ENCODE assay signal across 8 cellular contexts in the genomic region with DNA sequence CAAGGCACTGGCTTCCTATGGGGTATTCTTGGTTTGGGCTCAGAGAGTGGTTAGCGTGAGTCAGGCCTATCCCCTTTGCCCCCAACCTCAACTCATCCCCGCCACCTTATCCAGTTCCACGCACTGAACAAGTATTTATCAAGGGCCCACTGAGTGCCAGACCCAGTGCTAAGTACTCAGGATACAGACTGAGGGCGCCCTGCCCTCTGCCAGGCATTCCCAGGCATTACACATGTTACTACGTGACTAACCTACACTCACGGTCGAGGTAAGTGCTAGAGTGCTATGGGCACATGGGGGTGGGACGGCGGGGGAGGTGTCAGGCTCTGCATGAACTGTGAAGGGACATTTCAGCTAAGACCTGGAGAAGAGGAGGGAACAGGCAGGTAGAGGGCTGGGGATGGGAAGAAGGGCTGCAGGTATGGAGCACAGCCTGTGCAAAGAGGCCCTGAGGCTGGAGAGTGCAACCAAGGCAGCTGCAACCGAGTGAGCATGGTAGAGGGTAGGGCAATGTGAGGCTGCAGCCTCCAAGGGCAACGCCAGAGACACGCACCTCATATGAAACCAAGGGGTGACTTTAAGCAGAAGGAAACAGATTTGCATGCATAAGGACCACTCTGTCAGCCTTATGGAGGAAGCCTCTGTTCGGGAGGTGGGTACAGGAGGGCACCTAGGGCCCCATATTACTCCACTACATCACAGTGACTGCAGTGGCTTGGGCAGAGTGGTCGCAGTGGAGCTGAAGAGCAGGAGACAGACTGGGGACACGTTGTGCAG. TPM values are rescaled to one million over a fixed set of nuclear protein-coding genes. Genes with fewer than 3 reads are reported as not detected.
DNase-seq lines count a peak whose midpoint lies in the region; ATAC-seq and TF ChIP-seq lines count a peak whose summit lies in the region.

No MANE protein-coding gene starts in this region.

- H3K27me3 Mint-ChIP-seq in neural crest cell (ENCODE audit: low read depth) = no peaks in the 10 kb centered on the region

- H3K36me3 Mint-ChIP-seq in neural crest cell (ENCODE audit: low read depth) = no peaks in the 10 kb centered on the region

- no peak for ATAC-seq in GM19455 (IDR thresholded peaks at IDR 0.05; ENCODE audit: unreplicated experiment)

- H3K4me3 Mint-ChIP-seq in neural crest cell = no peak overlapping the region

- H3K9me3 Mint-ChIP-seq in neural crest cell = no peaks in the 10 kb centered on the region

- TF ChIP-seq CTCF in neural crest cell (conservative IDR thresholded peaks at IDR 0.05) = peak; percentile 37

- no peak overlapping the region for H3K27ac Mint-ChIP-seq in neural crest cell (ENCODE audit: unreplicated experiment)

- peak; percentile 46 for DNase-seq in activated CD4-positive, alpha-beta T cell treated with anti-CD3 and anti-CD28 coated beads for 48 hours
- no peak for DNase-seq in activated CD4-positive, alpha-beta T cell treated with anti-CD3 and anti-CD28 coated beads, Interleukin-2, amount 50 U/mL, for 1 hour
- DNase-seq in HuH-7 (ENCODE audit: low spot score) (peak; percentile 31), astrocyte of the hippocampus (ENCODE audit: low read depth, low spot score) (peak; percentile 43), neural crest cell (ENCODE audit: low read depth, low spot score) (no peak), ecto neural progenitor cell (ENCODE audit: low spot score) (no peak), C1 segment of cervical spinal cord (lab: John Stamatoyannopoulos, UW) (no peak)

- H3K4me1 Mint-ChIP-seq in neural crest cell = peaks cover 20% of the 10 kb centered on the region

RNA-seq across cellular contexts. Expression of a gene that starts 22.5 kb away (rescaled TPM):
- 8.8 and 9.3 TPM in 2 replicates for total RNA-seq in neural crest cell

Comparison
In these comparisons a context has a peak if more than half of its experiments do, and no peak if none do; other contexts are left out.
1. DNase-seq: peak in activated CD4-positive, alpha-beta T cell treated with anti-CD3 and anti-CD28 coated beads for 48 hours (single experiment), HuH-7 (single experiment) and astrocyte of the hippocampus (single experiment); none in activated CD4-positive, alpha-beta T cell treated with anti-CD3 and anti-CD28 coated beads, Interleukin-2, amount 50 U/mL, for 1 hour (single experiment), neural crest cell (single experiment), ecto neural progenitor cell (single experiment) and C1 segment of cervical spinal cord (0 of 14).